In genomic region chr3:100106094-100106493, GRCh38 we compare ENCODE assay signal across 14 cellular contexts. TPM values are rescaled to one million over a fixed set of nuclear protein-coding genes. Genes with fewer than 3 reads are reported as not detected.
A peak's percentile ranks its signal among the peaks of the same experiment; 100 is the strongest.
DNase-seq lines count a peak whose midpoint lies in the region; ATAC-seq, FAIRE-seq and TF ChIP-seq lines count a peak whose summit lies in the region.
"Had no signal": no experiment of that assay in that cellular context is flagged by ENCODE, and none has a peak within 500 bp of the region (broad histone marks: within the 10 kb centered on the region; RNA-seq: fewer than 3 reads in every experiment).

No MANE protein-coding gene starts in this region.

- H3K4me2 ChIP-seq in astrocyte (ENCODE audit: low read length), result no peak overlapping the region

- no peaks in the 10 kb centered on the region for H3K9me3 ChIP-seq in astrocyte (ENCODE audit: insufficient read depth, low read depth, low read length)
- H3K9me3 ChIP-seq: esophagus squamous epithelium had no signal

- H3K4me3 Mint-ChIP-seq in activated CD8-positive, alpha-beta memory T cell treated with anti-CD3 and anti-CD28 coated beads, Interleukin-2, amount 10 ng/mL, durations not matched to agents 7 days and 5 days, result no peak overlapping the region
- H3K4me3 Mint-ChIP-seq in astrocyte (ENCODE audit: unreplicated experiment), result no peak overlapping the region
- H3K4me3 Mint-ChIP-seq in stimulated activated memory B cell treated with anti-CD40 and anti-IgM and Interleukin-4, amounts not matched to agents 10 μg/mL and 1 μg/mL and 100 μg/mL, for 72 hours, result no peak overlapping the region
- H3K4me3 Mint-ChIP-seq: HFFc6 had no signal

- no peak overlapping the region for H3K4me3 ChIP-seq in astrocyte (ENCODE audit: insufficient read depth, low read depth, low read length)
- H3K4me3 ChIP-seq: esophagus squamous epithelium had no signal

- no peak for DNase-seq in activated CD8-positive, alpha-beta memory T cell treated with anti-CD3 and anti-CD28 coated beads, Interleukin-2, amount 10 ng/mL, durations not matched to agents 7 days and 5 days
- no peak for DNase-seq in activated CD8-positive, alpha-beta memory T cell treated with anti-CD3 and anti-CD28 coated beads for 24 hours
- peak; percentile 31 for DNase-seq in NCI-H524 treated with DMSO at 0.1 percent for 48 hours (lab: John Stamatoyannopoulos, UW)
- no peak for DNase-seq in astrocyte (ENCODE audit: low read depth)
- no peak for DNase-seq in posterior cingulate gyrus
- DNase-seq: esophagus squamous epithelium; HFFc6; NCI-H2029; stimulated activated CD4-positive, alpha-beta T cell treated with anti-CD3 and anti-CD28 coated beads, Interleukin-4, amount 100 ng/mL, for 1 hour had no signal

- FAIRE-seq in astrocyte (lab: Jason Lieb, UNC), result no peak
- FAIRE-seq: islet of Langerhans had no signal

- H3K36me3 Mint-ChIP-seq in activated CD8-positive, alpha-beta memory T cell treated with anti-CD3 and anti-CD28 coated beads, Interleukin-2, amount 10 ng/mL, durations not matched to agents 7 days and 5 days, result peaks cover 41% of the 10 kb centered on the region
- no peaks in the 10 kb centered on the region for H3K36me3 Mint-ChIP-seq in astrocyte (ENCODE audit: low read depth, unreplicated experiment)
- peaks cover 20% of the 10 kb centered on the region for H3K36me3 Mint-ChIP-seq in stimulated activated memory B cell treated with anti-CD40 and anti-IgM and Interleukin-4, amounts not matched to agents 10 μg/mL and 1 μg/mL and 100 μg/mL, for 72 hours

- no peaks in the 10 kb centered on the region for H3K79me2 ChIP-seq in astrocyte (ENCODE audit: insufficient read depth, low read length)

- no peaks in the 10 kb centered on the region for H4K20me1 ChIP-seq in astrocyte (ENCODE audit: insufficient read depth, low read length)

- H3K36me3 ChIP-seq in astrocyte (ENCODE audit: insufficient read depth, low read length), result no peaks in the 10 kb centered on the region
- H3K36me3 ChIP-seq: brain microvascular endothelial cell, esophagus squamous epithelium had no signal

- no peaks in the 10 kb centered on the region for H3K27me3 ChIP-seq in astrocyte (ENCODE audit: insufficient read depth, low read length)
- H3K27me3 ChIP-seq: brain microvascular endothelial cell, esophagus squamous epithelium had no signal

- no peak overlapping the region for H3K27ac ChIP-seq in astrocyte (ENCODE audit: low read depth, low read length)

- intact Hi-C loops in posterior cingulate gyrus (cut with DNase I), result no loop called here

- no peaks in the 10 kb centered on the region for H3K27me3 Mint-ChIP-seq in activated CD8-positive, alpha-beta memory T cell treated with anti-CD3 and anti-CD28 coated beads, Interleukin-2, amount 10 ng/mL, durations not matched to agents 7 days and 5 days
- no peaks in the 10 kb centered on the region for H3K27me3 Mint-ChIP-seq in astrocyte (ENCODE audit: low read depth, unreplicated experiment)
- no peaks in the 10 kb centered on the region for H3K27me3 Mint-ChIP-seq in stimulated activated memory B cell treated with anti-CD40 and anti-IgM and Interleukin-4, amounts not matched to agents 10 μg/mL and 1 μg/mL and 100 μg/mL, for 72 hours

- peaks cover 2% of the 10 kb centered on the region for H3K9me3 Mint-ChIP-seq in activated CD8-positive, alpha-beta memory T cell treated with anti-CD3 and anti-CD28 coated beads, Interleukin-2, amount 10 ng/mL, durations not matched to agents 7 days and 5 days (ENCODE audit: low read depth)
- H3K9me3 Mint-ChIP-seq in astrocyte (ENCODE audit: unreplicated experiment), result no peaks in the 10 kb centered on the region
- peaks cover 2% of the 10 kb centered on the region for H3K9me3 Mint-ChIP-seq in stimulated activated memory B cell treated with anti-CD40 and anti-IgM and Interleukin-4, amounts not matched to agents 10 μg/mL and 1 μg/mL and 100 μg/mL, for 72 hours
- H3K9me3 Mint-ChIP-seq: HFFc6 had no signal

- H2AFZ ChIP-seq in astrocyte (ENCODE audit: low read depth, low read length), result no peak overlapping the region

- ATAC-seq in activated CD8-positive, alpha-beta memory T cell treated with anti-CD3 and anti-CD28 coated beads, Interleukin-2, amount 10 ng/mL, durations not matched to agents 7 days and 5 days, result no peak
- no peak for ATAC-seq in stimulated activated memory B cell treated with anti-CD40 and anti-IgM and Interleukin-4, amounts not matched to agents 10 μg/mL and 1 μg/mL and 100 μg/mL, for 72 hours
- ATAC-seq in HG03432 (IDR thresholded peaks at IDR 0.05; ENCODE audit: unreplicated experiment), result no peak
- no peak for ATAC-seq in HG03469 (IDR thresholded peaks at IDR 0.05; ENCODE audit: unreplicated experiment)

- H3K4me1 Mint-ChIP-seq in activated CD8-positive, alpha-beta memory T cell treated with anti-CD3 and anti-CD28 coated beads, Interleukin-2, amount 10 ng/mL, durations not matched to agents 7 days and 5 days, result peaks cover 66% of the 10 kb centered on the region
- H3K4me1 Mint-ChIP-seq in astrocyte (ENCODE audit: low read depth, unreplicated experiment), result peaks cover 43% of the 10 kb centered on the region
- H3K4me1 Mint-ChIP-seq in stimulated activated memory B cell treated with anti-CD40 and anti-IgM and Interleukin-4, amounts not matched to agents 10 μg/mL and 1 μg/mL and 100 μg/mL, for 72 hours, result peaks cover 36% of the 10 kb centered on the region

- peaks cover 17% of the 10 kb centered on the region for H3K4me1 ChIP-seq in astrocyte (ENCODE audit: insufficient read depth, low read length)

- no peak overlapping the region for H3K9ac ChIP-seq in astrocyte (ENCODE audit: low read length)

- CTCF ChIA-PET in activated CD8-positive, alpha-beta memory T cell treated with anti-CD3 and anti-CD28 coated beads, Interleukin-2, amount 10 ng/mL, durations not matched to agents 7 days and 5 days (lab: Charles Lee), result interaction anchor here (0.7 to 1.4 kb wide), 4 partner anchors 16 to 274 kb away, joined by 3 to 5 read pairs (median 4); no protein-coding TSS in a partner anchor

- no peak for TF ChIP-seq CTCF in astrocyte (IDR thresholded peaks at IDR 0.05; ENCODE audit: insufficient read depth, low read depth, low read length)

- H3K27ac Mint-ChIP-seq in activated CD8-positive, alpha-beta memory T cell treated with anti-CD3 and anti-CD28 coated beads, Interleukin-2, amount 10 ng/mL, durations not matched to agents 7 days and 5 days, result peak overlapping the region; percentile 84
- peak overlapping the region; percentile 82 for H3K27ac Mint-ChIP-seq in astrocyte (ENCODE audit: unreplicated experiment)
- H3K27ac Mint-ChIP-seq in stimulated activated memory B cell treated with anti-CD40 and anti-IgM and Interleukin-4, amounts not matched to agents 10 μg/mL and 1 μg/mL and 100 μg/mL, for 72 hours, result peak overlapping the region; percentile 61

RNA-seq across cellular contexts. Expression of gene FILIP1L, which starts 8.2 kb away (rescaled TPM):
- total RNA-seq in activated CD8-positive, alpha-beta memory T cell treated with anti-CD3 and anti-CD28 coated beads, Interleukin-2, amount 10 ng/mL, durations not matched to agents 7 days and 5 days, result 10 to 100 TPM in 1 of 2 experiments, 1 to 10 TPM in 1; 2.4 to 15.5 TPM
- total RNA-seq in astrocyte, result 209 and 230 TPM in 2 replicates

Comparison
In these comparisons a context has a peak if more than half of its experiments do, and no peak if none do; other contexts are left out.
1. RNA of gene FILIP1L, which starts 8.2 kb away (total RNA-seq): 209 to 230 TPM in astrocyte; 2.4 to 15.5 TPM in activated CD8-positive, alpha-beta memory T cell treated with anti-CD3 and anti-CD28 coated beads, Interleukin-2, amount 10 ng/mL, durations not matched to agents 7 days and 5 days; every median in the first group is over 10 times any median in the second.
2. Peak in every context shown above with its lines, with median percentiles within 50 percentile points of each other: H3K27ac Mint-ChIP-seq.